In the genomic region with DNA sequence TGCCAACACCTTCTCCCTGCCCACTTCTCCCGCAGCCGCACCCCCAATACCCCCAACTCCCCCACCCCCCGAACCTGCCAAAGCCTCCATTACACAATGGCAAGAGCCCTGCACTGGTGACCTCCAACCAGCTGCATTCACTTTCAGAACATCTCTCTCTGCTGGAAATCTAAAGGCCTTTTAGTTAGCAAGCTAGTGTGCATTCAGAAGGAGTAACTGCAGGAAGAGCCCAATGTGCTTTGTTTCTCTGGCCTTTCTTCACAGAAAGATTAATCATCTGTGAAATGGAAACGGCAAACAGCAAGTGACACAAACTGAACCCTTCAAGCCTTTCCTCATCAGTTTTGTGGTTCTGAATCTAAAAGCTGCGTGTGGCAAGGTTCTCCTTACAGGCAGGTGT, we compare ENCODE assay signal across 20 cellular contexts.
A peak's percentile ranks its signal among the peaks of the same experiment; 100 is the strongest.
DNase-seq lines count a peak whose midpoint lies in the region; ATAC-seq and TF ChIP-seq lines count a peak whose summit lies in the region.
"Had no signal": no experiment of that assay in that cellular context is flagged by ENCODE, and none has a peak within 500 bp of the region (broad histone marks: within the 10 kb centered on the region; RNA-seq: fewer than 3 reads in every experiment).

No MANE protein-coding gene starts in this region.

- intact Hi-C loops in Calu3 (cut with micrococcal nuclease; ENCODE audit: unreplicated experiment): no loop called here
- intact Hi-C loops in CD4-positive, alpha-beta T cell (cut with DNase I, micrococcal nuclease): no loop called here

- H3K4me1 ChIP-seq in H9 (ENCODE audit: insufficient read depth, low read length): peaks cover 7% of the 10 kb centered on the region; the same call in 1 of the 2 replicates
- H3K4me1 ChIP-seq in mesendoderm (ENCODE audit: control insufficient read depth, low read depth, low read length): peaks cover 2% of the 10 kb centered on the region
- H3K4me1 ChIP-seq: heart left ventricle, sigmoid colon had no signal

- H3K56ac ChIP-seq in H9 (ENCODE audit: insufficient read length, low read depth, low read length): no peak overlapping the region
- no peak overlapping the region for H3K56ac ChIP-seq in mesendoderm (ENCODE audit: low read length)

- H2BK20ac ChIP-seq in H9 (ENCODE audit: low read depth, low read length, poor library complexity, severe bottlenecking): no peak overlapping the region

- peak overlapping the region; percentile 76 for H3K27ac ChIP-seq in H9 (ENCODE audit: insufficient read length, low read depth, low read length)
- no peak overlapping the region for H3K27ac ChIP-seq in mesendoderm (ENCODE audit: low read depth, low read length)
- H3K27ac ChIP-seq in CD4-positive, alpha-beta T cell (ENCODE audit: low read depth, low read length): no peak overlapping the region
- H3K27ac ChIP-seq: heart left ventricle, sigmoid colon had no signal

- H2BK120ac ChIP-seq in H9 (ENCODE audit: low read depth, low read length, poor library complexity, severe bottlenecking): no peak overlapping the region
- no peak overlapping the region for H2BK120ac ChIP-seq in mesendoderm (ENCODE audit: low read depth, low read length)

- CTCF ChIA-PET in Calu3 (lab: Charles Lee): no interaction called here
- CTCF ChIA-PET in CD4-positive, alpha-beta T cell (lab: Charles Lee): no interaction called here

- H3K79me1 ChIP-seq in H9 (ENCODE audit: insufficient read depth, low read depth, low read length, poor library complexity, severe bottlenecking) (no peaks in the 10 kb centered on the region), mesendoderm (ENCODE audit: low read length) (no peaks in the 10 kb centered on the region)

- ATAC-seq in CD4-positive, alpha-beta T cell (ENCODE audit: poor library complexity): no peak
- ATAC-seq: heart left ventricle; naive thymus-derived CD4-positive, alpha-beta T cell; Right ventricle myocardium inferior had no signal

- peak overlapping the region; percentile 37 to 66 for H3K4me3 Mint-ChIP-seq in H9
- H3K4me3 Mint-ChIP-seq in Calu3 (ENCODE audit: low read depth, unreplicated experiment): no peak overlapping the region
- H3K4me3 Mint-ChIP-seq in CD4-positive, alpha-beta T cell: no peak overlapping the region
- H3K4me3 Mint-ChIP-seq: activated naive CD8-positive, alpha-beta T cell treated with anti-CD3 and anti-CD28 coated beads for 36 hours; naive thymus-derived CD4-positive, alpha-beta T cell had no signal

- H2BK15ac ChIP-seq in H9 (ENCODE audit: low read depth, low read length) (no peak overlapping the region), mesendoderm (replicated peaks; ENCODE audit: low read depth) (no peak overlapping the region)

- H3K4me1 Mint-ChIP-seq in H9 (peaks cover 60 to 69% of the 10 kb centered on the region in 2 experiments), Calu3 (ENCODE audit: low read depth, unreplicated experiment) (peaks cover 18% of the 10 kb centered on the region)
- no peaks in the 10 kb centered on the region for H3K4me1 Mint-ChIP-seq in CD4-positive, alpha-beta T cell (ENCODE audit: low read depth)

- no peak overlapping the region for H3T11ph ChIP-seq in H9 (ENCODE audit: low read length)

- peak overlapping the region; percentile 20 for H3K4me2 ChIP-seq in H9 (ENCODE audit: insufficient read depth, insufficient read length, low read length)
- H3K4me2 ChIP-seq in mesendoderm (ENCODE audit: low read length): no peak overlapping the region

- H2AK5ac ChIP-seq in H9 (ENCODE audit: insufficient read length, low read length): no peak overlapping the region
- no peak overlapping the region for H2AK5ac ChIP-seq in mesendoderm (ENCODE audit: low read length)

- no peaks in the 10 kb centered on the region for H4K20me1 ChIP-seq in H9 (ENCODE audit: control insufficient read depth, insufficient read depth, insufficient read length)

- H3K14ac ChIP-seq in H9 (ENCODE audit: insufficient read depth, low read length): no peak overlapping the region

- no peak overlapping the region for H2BK12ac ChIP-seq in H9 (ENCODE audit: insufficient read length, low read depth, low read length)

- BruUV-seq in Calu3 (replicated peaks; lab: Mats Ljungman, UMichigan): no TSS peak

- peaks cover 0 to 4% (median 3%) of the 10 kb centered on the region in 3 experiments; a peak in 3 of 7 replicates for H3K36me3 Mint-ChIP-seq in H9 (ENCODE audit: insufficient read depth in 1 of 3, low read depth in 3 of 3)
- H3K36me3 Mint-ChIP-seq in Calu3 (ENCODE audit: insufficient read depth, unreplicated experiment): no peaks in the 10 kb centered on the region
- H3K36me3 Mint-ChIP-seq in CD4-positive, alpha-beta T cell (ENCODE audit: low read depth): peaks cover 28% of the 10 kb centered on the region

- no CpG with 5 or more reads among the region's 5 CpGs for WGBS in H9 (ENCODE audit: extremely low coverage, insufficient read length, low lambda C conversion rate)
- no CpG with 5 or more reads among the region's 5 CpGs for WGBS in mesendoderm (ENCODE audit: extremely low coverage, insufficient coverage, low lambda C conversion rate)

- no peak overlapping the region for H4K91ac ChIP-seq in H9 (ENCODE audit: insufficient read length, low read depth, low read length)

- no peak overlapping the region for H3K18ac ChIP-seq in H9 (ENCODE audit: insufficient read length, low read depth, low read length)
- H3K18ac ChIP-seq in mesendoderm (ENCODE audit: low read length): peak overlapping the region; percentile 60

- H3K9ac ChIP-seq in H9 (ENCODE audit: extremely low read depth, insufficient read length, low read length) (no peak overlapping the region), mesendoderm (ENCODE audit: low read length) (no peak overlapping the region)

- TF ChIP-seq CTCF in H9 (conservative IDR thresholded peaks at IDR 0.05) (no peak), Calu3 (IDR thresholded peaks at IDR 0.05; ENCODE audit: unreplicated experiment) (no peak)
- no peak for TF ChIP-seq CTCF in CD4-positive, alpha-beta T cell (IDR thresholded peaks at IDR 0.05)

- no peak overlapping the region for H3K4me3 ChIP-seq in mesendoderm (ENCODE audit: low read length)
- H3K4me3 ChIP-seq: heart left ventricle, sigmoid colon had no signal

- no peak overlapping the region for H2AFZ ChIP-seq in H9 (ENCODE audit: low read length)

- H2BK5ac ChIP-seq in H9 (ENCODE audit: insufficient read length, low read length): no peak overlapping the region
- no peak overlapping the region for H2BK5ac ChIP-seq in mesendoderm (ENCODE audit: low read length)

- H3K79me2 ChIP-seq in H9 (ENCODE audit: insufficient read depth, low read length) (no peaks in the 10 kb centered on the region), mesendoderm (ENCODE audit: control insufficient read depth, insufficient read depth, low read length) (no peaks in the 10 kb centered on the region)

- H4K8ac ChIP-seq in H9 (replicated peaks; ENCODE audit: insufficient read length, low read depth, low read length) (no peak overlapping the region), mesendoderm (ENCODE audit: low read depth, low read length) (no peak overlapping the region)

- H4K5ac ChIP-seq in H9 (ENCODE audit: insufficient read length, low read depth, low read length): no peak overlapping the region
- H4K5ac ChIP-seq in mesendoderm (ENCODE audit: low read length): no peak overlapping the region

- H3K4ac ChIP-seq in H9 (ENCODE audit: low read depth, low read length) (no peak overlapping the region), mesendoderm (ENCODE audit: low read depth, low read length) (peak overlapping the region; percentile 36)

- no peaks in the 10 kb centered on the region for H3K23me2 ChIP-seq in H9 (ENCODE audit: insufficient read length, low read depth, low read length, poor library complexity, severe bottlenecking)

- POLR2A ChIA-PET in CD4-positive, alpha-beta T cell (lab: Charles Lee): no interaction called here

- no peaks in the 10 kb centered on the region for H3K36me3 ChIP-seq in mesendoderm (ENCODE audit: control insufficient read depth, insufficient read depth, low read length)
- H3K36me3 ChIP-seq: sigmoid colon had no signal

- no peaks in the 10 kb centered on the region for H3K9me3 ChIP-seq in H9 (ENCODE audit: control insufficient read depth, low read depth, low read length)
- no peaks in the 10 kb centered on the region for H3K9me3 ChIP-seq in CD4-positive, alpha-beta T cell (ENCODE audit: control insufficient read depth, low read length)
- H3K9me3 ChIP-seq: heart left ventricle, sigmoid colon had no signal

- H3K9me3 Mint-ChIP-seq in H9 (no peaks in the 10 kb centered on the region), Calu3 (ENCODE audit: low read depth, unreplicated experiment) (no peaks in the 10 kb centered on the region)
- no peaks in the 10 kb centered on the region for H3K9me3 Mint-ChIP-seq in CD4-positive, alpha-beta T cell
- H3K9me3 Mint-ChIP-seq: activated naive CD8-positive, alpha-beta T cell treated with anti-CD3 and anti-CD28 coated beads for 36 hours; naive thymus-derived CD4-positive, alpha-beta T cell had no signal

- H3K23ac ChIP-seq in H9 (ENCODE audit: insufficient read length, low read depth, low read length): no peak overlapping the region
- H3K23ac ChIP-seq in mesendoderm (ENCODE audit: low read length): no peak overlapping the region

- DNase-seq in H9 (peak; percentile 43), NCI-H1930 (lab: John Stamatoyannopoulos, UW) (peak; percentile 39 to 76), cerebellar cortex (ENCODE audit: low spot score) (peak; percentile 9), mesendoderm (peak; percentile 43), Calu3 (no peak), HuH-7 (ENCODE audit: low spot score) (no peak)
- no peak for DNase-seq in effector CD8-positive, alpha-beta T cell (lab: John Stamatoyannopoulos, UW)
- no peak for DNase-seq in CD4-positive, alpha-beta T cell
- DNase-seq: activated CD4-positive, CD25-positive, alpha-beta regulatory T cell treated with anti-CD3 and anti-CD28 coated beads, Interleukin-2, amount 50 U/mL, for 72 hours; activated naive CD8-positive, alpha-beta T cell treated with anti-CD3 and anti-CD28 coated beads for 36 hours; activated T-cell treated with anti-CD3 and anti-CD28 coated beads, Interleukin-2, amount 50 U/mL, for 1 hour; cerebellar nuclear complex; heart left ventricle; MM.1S; naive thymus-derived CD4-positive, alpha-beta T cell; sigmoid colon; stimulated activated CD4-positive, alpha-beta T cell treated with anti-CD3 and anti-CD28 coated beads, Interleukin-4, amount 100 ng/mL, for 1 hour; T-helper 2 cell; trophoblast cell had no signal

- no peaks in the 10 kb centered on the region for H3K27me3 Mint-ChIP-seq in H9 (ENCODE audit: low read depth)
- H3K27me3 Mint-ChIP-seq in Calu3 (ENCODE audit: unreplicated experiment): no peaks in the 10 kb centered on the region
- no peaks in the 10 kb centered on the region for H3K27me3 Mint-ChIP-seq in CD4-positive, alpha-beta T cell
- H3K27me3 Mint-ChIP-seq: activated naive CD8-positive, alpha-beta T cell treated with anti-CD3 and anti-CD28 coated beads for 36 hours; naive thymus-derived CD4-positive, alpha-beta T cell had no signal

- H3K27me3 ChIP-seq in H9 (ENCODE audit: insufficient read depth, low read length): no peaks in the 10 kb centered on the region
- H3K27me3 ChIP-seq in mesendoderm (ENCODE audit: insufficient read depth, low read length, poor library complexity): no peaks in the 10 kb centered on the region
- no peaks in the 10 kb centered on the region for H3K27me3 ChIP-seq in CD4-positive, alpha-beta T cell (ENCODE audit: control insufficient read depth, insufficient read depth, low read length)
- H3K27me3 ChIP-seq: heart left ventricle, sigmoid colon had no signal

- H3K27ac Mint-ChIP-seq in H9: peak overlapping the region; percentile 93 to 96 (median 95)
- H3K27ac Mint-ChIP-seq in Calu3 (ENCODE audit: unreplicated experiment): no peak overlapping the region
- H3K27ac Mint-ChIP-seq in CD4-positive, alpha-beta T cell: no peak overlapping the region
- H3K27ac Mint-ChIP-seq: activated naive CD8-positive, alpha-beta T cell treated with anti-CD3 and anti-CD28 coated beads for 36 hours; naive thymus-derived CD4-positive, alpha-beta T cell had no signal

Comparison
In these comparisons a context has a peak if more than half of its experiments do, and no peak if none do; other contexts are left out.
1. DNase-seq: peak in H9 (single experiment), NCI-H1930 (2 of 2), cerebellar cortex (single experiment) and mesendoderm (single experiment); none in effector CD8-positive, alpha-beta T cell (single experiment), Calu3 (single experiment), HuH-7 (single experiment) and CD4-positive, alpha-beta T cell (0 of 10).
2. H3K27ac Mint-ChIP-seq: peak in H9 (3 of 3); none in Calu3 (single experiment) and CD4-positive, alpha-beta T cell (single experiment).
3. H3K4me3 Mint-ChIP-seq: peak in H9 (2 of 2); none in Calu3 (single experiment) and CD4-positive, alpha-beta T cell (single experiment).